Comparison of ENCODE assay signal across 18 cellular contexts in genomic region chr2:84654414-84654813, GRCh38.
"Had no signal": no experiment of that assay in that cellular context is flagged by ENCODE, and none has a peak within 500 bp of the region (broad histone marks: within the 10 kb centered on the region; RNA-seq: fewer than 3 reads in every experiment).

No MANE protein-coding gene starts in this region.

- H3K27me3 Mint-ChIP-seq: dendritic cell treated with granulocyte-macrophage colony-stimulating factor and Interleukin-4, amounts not matched to agents 40 ng/mL and 50 ng/mL, for 4 days had no signal

- H3K9me3 Mint-ChIP-seq: dendritic cell treated with granulocyte-macrophage colony-stimulating factor and Interleukin-4, amounts not matched to agents 40 ng/mL and 50 ng/mL, for 4 days; effector memory CD8-positive, alpha-beta T cell; memory B cell; mesothelial cell of epicardium; stimulated activated effector memory CD8-positive, alpha-beta T cell treated with anti-CD3 and anti-CD28 coated beads, Interleukin-12 subunit alpha, Interleukin-12 subunit beta, amount 100 ng/mL, for 72 hours; type B pancreatic cell had no signal

- ATAC-seq: effector memory CD8-positive, alpha-beta T cell; gastrocnemius medialis; left cardiac atrium; lower lobe of right lung; psoas muscle; right lobe of liver; stimulated activated effector memory CD8-positive, alpha-beta T cell treated with anti-CD3 and anti-CD28 coated beads, Interleukin-12 subunit alpha, Interleukin-12 subunit beta, amount 100 ng/mL, for 72 hours; stimulated activated naive CD8-positive, alpha-beta T cell treated with anti-CD3 and anti-CD28 coated beads, Interleukin-15, Interleukin-2, amounts not matched to agents 100 U/mL and 50 U/mL, for 24 hours had no signal

- H3K4me3 Mint-ChIP-seq: dendritic cell treated with granulocyte-macrophage colony-stimulating factor and Interleukin-4, amounts not matched to agents 40 ng/mL and 50 ng/mL, for 4 days; memory B cell; mesothelial cell of epicardium; stimulated activated effector memory CD8-positive, alpha-beta T cell treated with anti-CD3 and anti-CD28 coated beads, Interleukin-12 subunit alpha, Interleukin-12 subunit beta, amount 100 ng/mL, for 72 hours; type B pancreatic cell had no signal

- H3K27ac Mint-ChIP-seq: dendritic cell treated with granulocyte-macrophage colony-stimulating factor and Interleukin-4, amounts not matched to agents 40 ng/mL and 50 ng/mL, for 4 days; memory B cell; mesothelial cell of epicardium; stimulated activated effector memory CD8-positive, alpha-beta T cell treated with anti-CD3 and anti-CD28 coated beads, Interleukin-12 subunit alpha, Interleukin-12 subunit beta, amount 100 ng/mL, for 72 hours; type B pancreatic cell had no signal

- H3K36me3 Mint-ChIP-seq: mesothelial cell of epicardium; stimulated activated effector memory CD8-positive, alpha-beta T cell treated with anti-CD3 and anti-CD28 coated beads, Interleukin-12 subunit alpha, Interleukin-12 subunit beta, amount 100 ng/mL, for 72 hours; type B pancreatic cell had no signal

- H3K4me1 Mint-ChIP-seq: memory B cell, mesothelial cell of epicardium had no signal

- DNase-seq: effector memory CD8-positive, alpha-beta T cell; gastrocnemius medialis; glutamatergic neuron; left cardiac atrium; left ventricle myocardium inferior; lower lobe of right lung; psoas muscle; retina; right lobe of liver; stimulated activated CD4-positive, alpha-beta T cell treated with anti-CD3 and anti-CD28 coated beads, Interleukin-4, amount 100 ng/mL, for 1 hour; stimulated activated CD8-positive, alpha-beta memory T cell treated with anti-CD3 and anti-CD28 coated beads, Interleukin-4, amount 100 ng/mL, for 48 hours; stimulated activated naive CD8-positive, alpha-beta T cell treated with anti-CD3 and anti-CD28 coated beads, Interleukin-15, Interleukin-2, amounts not matched to agents 100 U/mL and 50 U/mL, for 24 hours; thyroid gland had no signal
